28 cellular contexts compared by ENCODE assay signal in genomic region chr2:46056541-46056940, GRCh38.
"Had no signal": no experiment of that assay in that cellular context is flagged by ENCODE, and none has a peak within 500 bp of the region (broad histone marks: within the 10 kb centered on the region; RNA-seq: fewer than 3 reads in every experiment).

No MANE protein-coding gene starts in this region.

- H3K27ac ChIP-seq: adrenal gland, ascending aorta, cardiac muscle cell, ovary had no signal

- H3K9me3 ChIP-seq: adrenal gland, ascending aorta, ovary had no signal

- H3K4me1 Mint-ChIP-seq: activated CD4-positive, alpha-beta T cell treated with anti-CD3 and anti-CD28 coated beads, Interleukin-2, amount 10 ng/mL, durations not matched to agents 7 days and 5 days; activated naive CD8-positive, alpha-beta T cell treated with anti-CD3 and anti-CD28 coated beads for 36 hours; brain; immature natural killer cell; nephron progenitor cell; stimulated activated naive CD8-positive, alpha-beta T cell treated with anti-CD3 and anti-CD28 coated beads, Interleukin-15, amount 100 ng/mL, for 72 hours; WTC11 had no signal

- H3K4me3 ChIP-seq: adrenal gland, ascending aorta, cardiac muscle cell, heart left ventricle, lung, ovary had no signal

- H3K27me3 Mint-ChIP-seq: activated CD4-positive, alpha-beta T cell treated with anti-CD3 and anti-CD28 coated beads, Interleukin-2, amount 10 ng/mL, durations not matched to agents 7 days and 5 days; activated CD8-positive, alpha-beta T cell treated with anti-CD3 and anti-CD28 coated beads for 36 hours; activated naive CD8-positive, alpha-beta T cell treated with anti-CD3 and anti-CD28 coated beads for 36 hours; brain; progenitor cell of endocrine pancreas; stimulated activated naive CD8-positive, alpha-beta T cell treated with anti-CD3 and anti-CD28 coated beads, Interleukin-15, amount 100 ng/mL, for 72 hours had no signal

- DNase-seq: activated CD4-positive, alpha-beta T cell treated with anti-CD3 and anti-CD28 coated beads for 1 hour; activated CD4-positive, alpha-beta T cell treated with anti-CD3 and anti-CD28 coated beads, Interleukin-2, amount 10 ng/mL, durations not matched to agents 7 days and 5 days; activated CD8-positive, alpha-beta T cell treated with anti-CD3 and anti-CD28 coated beads for 36 hours; activated effector memory CD4-positive, alpha-beta T cell treated with Interleukin-2 at 50 U/mL for 16 hours; activated naive CD4-positive, alpha-beta T cell treated with anti-CD3 and anti-CD28 coated beads for 36 hours; activated naive CD8-positive, alpha-beta T cell treated with anti-CD3 and anti-CD28 coated beads for 36 hours; activated T-cell treated with anti-CD3 and anti-CD28 coated beads, Interleukin-2, amount 50 U/mL, for 48 hours; heart left ventricle; hypothalamus; immature natural killer cell; kidney; mesendoderm; nephron progenitor cell; ovary; small intestine; stimulated activated CD4-positive, alpha-beta T cell treated with anti-CD3 and anti-CD28 coated beads, Interleukin-4, amount 100 ng/mL, for 24 hours; stimulated activated naive CD8-positive, alpha-beta T cell treated with anti-CD3 and anti-CD28 coated beads, Interleukin-15, amount 100 ng/mL, for 72 hours; substantia nigra; T-helper 2 cell had no signal

- H3K4me1 ChIP-seq: adrenal gland had no signal

- H3K36me3 ChIP-seq: adrenal gland, ascending aorta, cardiac muscle cell, heart left ventricle, ovary had no signal

- H3K27ac Mint-ChIP-seq: activated CD4-positive, alpha-beta T cell treated with anti-CD3 and anti-CD28 coated beads, Interleukin-2, amount 10 ng/mL, durations not matched to agents 7 days and 5 days; activated CD8-positive, alpha-beta T cell treated with anti-CD3 and anti-CD28 coated beads for 36 hours; activated naive CD4-positive, alpha-beta T cell treated with anti-CD3 and anti-CD28 coated beads for 36 hours; activated naive CD8-positive, alpha-beta T cell treated with anti-CD3 and anti-CD28 coated beads for 36 hours; brain; immature natural killer cell; nephron progenitor cell; progenitor cell of endocrine pancreas; stimulated activated effector memory CD8-positive, alpha-beta T cell treated with anti-CD3 and anti-CD28 coated beads, Interleukin-12 subunit alpha, Interleukin-12 subunit beta, amount 100 ng/mL, for 72 hours; WTC11 had no signal

- H3K27me3 ChIP-seq: adrenal gland, ascending aorta, cardiac muscle cell, heart left ventricle, ovary had no signal

- H3K4me3 Mint-ChIP-seq: activated CD4-positive, alpha-beta T cell treated with anti-CD3 and anti-CD28 coated beads, Interleukin-2, amount 10 ng/mL, durations not matched to agents 7 days and 5 days; activated CD8-positive, alpha-beta T cell treated with anti-CD3 and anti-CD28 coated beads for 36 hours; activated naive CD4-positive, alpha-beta T cell treated with anti-CD3 and anti-CD28 coated beads for 36 hours; activated naive CD8-positive, alpha-beta T cell treated with anti-CD3 and anti-CD28 coated beads for 36 hours; brain; immature natural killer cell; nephron progenitor cell; stimulated activated effector memory CD8-positive, alpha-beta T cell treated with anti-CD3 and anti-CD28 coated beads, Interleukin-12 subunit alpha, Interleukin-12 subunit beta, amount 100 ng/mL, for 72 hours; stimulated activated naive CD8-positive, alpha-beta T cell treated with anti-CD3 and anti-CD28 coated beads, Interleukin-15, amount 100 ng/mL, for 72 hours; WTC11 had no signal

- ATAC-seq: activated CD8-positive, alpha-beta T cell treated with anti-CD3 and anti-CD28 coated beads for 36 hours; sciatic nerve; stimulated activated effector memory CD8-positive, alpha-beta T cell treated with anti-CD3 and anti-CD28 coated beads, Interleukin-12 subunit alpha, Interleukin-12 subunit beta, amount 100 ng/mL, for 72 hours; stimulated activated naive CD8-positive, alpha-beta T cell treated with anti-CD3 and anti-CD28 coated beads, Interleukin-15, amount 100 ng/mL, for 72 hours; WTC11 had no signal

- H3K9me3 Mint-ChIP-seq: activated CD8-positive, alpha-beta T cell treated with anti-CD3 and anti-CD28 coated beads for 36 hours; activated naive CD4-positive, alpha-beta T cell treated with anti-CD3 and anti-CD28 coated beads for 36 hours; activated naive CD8-positive, alpha-beta T cell treated with anti-CD3 and anti-CD28 coated beads for 36 hours; immature natural killer cell; stimulated activated effector memory CD8-positive, alpha-beta T cell treated with anti-CD3 and anti-CD28 coated beads, Interleukin-12 subunit alpha, Interleukin-12 subunit beta, amount 100 ng/mL, for 72 hours; stimulated activated naive CD8-positive, alpha-beta T cell treated with anti-CD3 and anti-CD28 coated beads, Interleukin-15, amount 100 ng/mL, for 72 hours; WTC11 had no signal

- H3K36me3 Mint-ChIP-seq: stimulated activated effector memory CD8-positive, alpha-beta T cell treated with anti-CD3 and anti-CD28 coated beads, Interleukin-12 subunit alpha, Interleukin-12 subunit beta, amount 100 ng/mL, for 72 hours; WTC11 had no signal
